8 cellular contexts compared by ENCODE assay signal in genomic region chr6:149031545-149032317, GRCh38.
DNase-seq lines count a peak whose midpoint lies in the region; ATAC-seq, FAIRE-seq and TF ChIP-seq lines count a peak whose summit lies in the region.

No MANE protein-coding gene starts in this region.

- no peak for TF ChIP-seq CTCF in PC-3 (conservative IDR thresholded peaks at IDR 0.05; ENCODE audit: low read depth, low read length)
- no peak for TF ChIP-seq CTCF in GM12878 (IDR thresholded peaks at IDR 0.05 in 2 of 3, conservative IDR thresholded peaks at IDR 0.05 in 1 of 3; ENCODE audit: control insufficient read depth in 2 of 3, extremely low read depth in 1 of 3, insufficient read depth in 1 of 3, low read depth in 3 of 3, low read length in 3 of 3)
- TF ChIP-seq CTCF in ovary (IDR thresholded peaks at IDR 0.05): no peak
- TF ChIP-seq CTCF in left ventricle myocardium inferior (IDR thresholded peaks at IDR 0.05; ENCODE audit: borderline replicate concordance): no peak

- H4K20me1 ChIP-seq in PC-3 (ENCODE audit: low read length) (no peaks in the 10 kb centered on the region), GM12878 (ENCODE audit: control insufficient read depth, insufficient read depth) (no peaks in the 10 kb centered on the region)

- TF ChIP-seq RAD21 in GM12878 (IDR thresholded peaks at IDR 0.05; ENCODE audit: insufficient read depth, low read depth, low read length): no peak

- in situ Hi-C loops in GM12878 (cut with MboI): loop anchor here (5.0 kb wide), 2 partner anchors 301 to 396 kb away; no protein-coding TSS in a partner anchor

- H3K9me2 ChIP-seq in PC-3 (replicated peaks; ENCODE audit: low read length): no peaks in the 10 kb centered on the region

- TF ChIP-seq POLR2A in GM12878 (IDR thresholded peaks at IDR 0.05; ENCODE audit: low read depth, low read length): peak; percentile 70
- TF ChIP-seq POLR2A in ovary (IDR thresholded peaks at IDR 0.05): no peak

- H3K27me3 ChIP-seq in PC-3 (ENCODE audit: low read length) (no peaks in the 10 kb centered on the region), GM12878 (replicated peaks in 1 of 2; ENCODE audit: control insufficient read depth in 2 of 2, insufficient read depth in 2 of 2, low read length in 1 of 2) (no peaks in the 10 kb centered on the region), ovary (no peaks in the 10 kb centered on the region), left ventricle myocardium inferior (ENCODE audit: low read depth) (no peaks in the 10 kb centered on the region)

- H3K4me2 ChIP-seq in PC-3 (ENCODE audit: low read length) (peak overlapping the region; percentile 76), GM12878 (ENCODE audit: control insufficient read depth, insufficient read depth) (peak overlapping the region; percentile 97)

- H3K4me1 ChIP-seq in PC-3 (ENCODE audit: insufficient read depth, low read length) (peaks cover 40% of the 10 kb centered on the region), GM12878 (ENCODE audit: control insufficient read depth, insufficient read depth, low read length) (peaks cover 22% of the 10 kb centered on the region), ovary (ENCODE audit: insufficient read depth) (peaks cover 14% of the 10 kb centered on the region), left ventricle myocardium inferior (peaks cover 6% of the 10 kb centered on the region)

- H2AFZ ChIP-seq in PC-3 (ENCODE audit: low read length) (peak overlapping the region; percentile 69), GM12878 (ENCODE audit: control insufficient read depth, low read depth, low read length) (peak overlapping the region; percentile 51)

- RAD21 ChIA-PET in GM12878 (lab: Charles Lee; ENCODE audit: unreplicated experiment): interaction anchor here (0.9 to 14.4 kb wide), 31 partner anchors 8 to 485 kb away, joined by 3 to 521 read pairs (median 5); partner anchors contain the start of genes TAB2 and ZC3H12D

- intact Hi-C loops in PC-3 (cut with micrococcal nuclease) (loop anchor here (2.0 to 5.0 kb wide), 3 partner anchors 17 to 291 kb away; no protein-coding TSS in a partner anchor), GM12878 (cut with micrococcal nuclease; ENCODE audit: unreplicated experiment) (loop anchor here (1.0 to 5.0 kb wide), 6 partner anchors 24 to 286 kb away; partner anchors contain the start of gene TAB2), ovary (cut with DNase I) (loop anchor here (5.0 to 10.0 kb wide), 5 partner anchors 46 to 473 kb away; no protein-coding TSS in a partner anchor), left ventricle myocardium inferior (cut with micrococcal nuclease) (loop anchor here (5.0 kb wide), 1 partner anchor 486 kb away; no protein-coding TSS in a partner anchor)

- H3K9me3 ChIP-seq in PC-3 (ENCODE audit: low read length): no peaks in the 10 kb centered on the region
- H3K9me3 ChIP-seq in GM12878 (replicated peaks; ENCODE audit: control insufficient read depth, insufficient read depth, low read length): peaks cover 1% of the 10 kb centered on the region; the same call in 1 of the 3 replicates
- H3K9me3 ChIP-seq in ovary: no peaks in the 10 kb centered on the region
- H3K9me3 ChIP-seq in left ventricle myocardium inferior (replicated peaks): peaks cover under 1% of the 10 kb centered on the region

- 1% methylated on average over 16 of the region's 16 CpGs for WGBS in GM12878 (ENCODE audit: insufficient coverage, insufficient replicate concordance, low lambda C conversion rate, missing lambda C conversion rate)
- WGBS in ovary, 3 donors: 49 to 64% (median 52%) methylated on average over 16 of the region's 16 CpGs

- ATAC-seq in PC-3: peak; percentile 88
- ATAC-seq in GM12878: peak; percentile 66
- ATAC-seq in GM18861 (IDR thresholded peaks at IDR 0.05; ENCODE audit: unreplicated experiment): no peak

- SMC1A ChIA-PET in GM12878 (lab: Charles Lee; ENCODE audit: uncharacterized antibody, unreplicated experiment): interaction anchor here (0.6 to 26.9 kb wide), 25 partner anchors 15 to 486 kb away, joined by 3 to 1060 read pairs (median 5); no protein-coding TSS in a partner anchor

- BruUV-seq in PC-3 (replicated peaks; lab: Mats Ljungman, UMichigan) (TSS peak; percentile 35), GM12878 (replicated peaks; lab: Mats Ljungman, UMichigan) (no TSS peak)

- H3K27ac ChIP-seq in PC-3 (ENCODE audit: low read length): peak overlapping the region; percentile 99
- H3K27ac ChIP-seq in GM12878 (ENCODE audit: control insufficient read depth, insufficient read depth): peak overlapping the region; percentile 97
- peak overlapping the region; percentile 22 to 72 for H3K27ac ChIP-seq in ovary
- no peak overlapping the region for H3K27ac ChIP-seq in left ventricle myocardium inferior (replicated peaks)

- H3K9ac ChIP-seq in PC-3 (ENCODE audit: low read length) (peak overlapping the region; percentile 86), GM12878 (ENCODE audit: control insufficient read depth, insufficient read depth, low read length) (peak overlapping the region; percentile 94)

- no peaks in the 10 kb centered on the region for H3K36me3 ChIP-seq in PC-3 (ENCODE audit: low read depth, low read length)
- peaks cover 0 to 5% of the 10 kb centered on the region in 2 experiments; a peak in 3 of 4 replicates for H3K36me3 ChIP-seq in GM12878 (ENCODE audit: control insufficient read depth in 2 of 2, insufficient read depth in 2 of 2, low read length in 1 of 2)
- no peaks in the 10 kb centered on the region for H3K36me3 ChIP-seq in ovary
- H3K36me3 ChIP-seq in left ventricle myocardium inferior: no peaks in the 10 kb centered on the region

- peak overlapping the region; percentile 54 for H3K4me3 ChIP-seq in PC-3 (ENCODE audit: low read length)
- peak overlapping the region; percentile 80 for H3K4me3 ChIP-seq in GM12878
- H3K4me3 ChIP-seq in ovary: no peak overlapping the region
- no peak overlapping the region for H3K4me3 ChIP-seq in left ventricle myocardium inferior

- POLR2A ChIA-PET in PC-3 (lab: Charles Lee; ENCODE audit: unreplicated experiment): interaction anchor here (0.5 kb wide), 1 partner anchor 286 kb away, joined by 4 read pairs; no protein-coding TSS in a partner anchor
- POLR2A ChIA-PET in GM12878 (lab: Charles Lee): interaction anchor here (1.1 to 9.8 kb wide), 8 partner anchors 16 to 389 kb away, joined by 3 to 262 read pairs (median 6); no protein-coding TSS in a partner anchor

- peaks cover 4% of the 10 kb centered on the region for H3F3A ChIP-seq in PC-3 (ENCODE audit: low read length, unreplicated experiment)

- no peak for FAIRE-seq in GM12878 (lab: Jason Lieb, UNC)

- H3K79me2 ChIP-seq in PC-3 (ENCODE audit: low read length): no peaks in the 10 kb centered on the region
- H3K79me2 ChIP-seq in GM12878 (ENCODE audit: control insufficient read depth, insufficient read depth, low read length): peaks cover 31% of the 10 kb centered on the region

- TF ChIP-seq EP300 in GM12878 (IDR thresholded peaks at IDR 0.05; ENCODE audit: borderline replicate concordance in 1 of 2, control insufficient read depth in 1 of 2, low read depth in 2 of 2, low read length in 2 of 2): no peak
- TF ChIP-seq EP300 in ovary (IDR thresholded peaks at IDR 0.05): no peak

- DNase-seq in activated naive CD4-positive, alpha-beta T cell treated with Interleukin-2 at 50 U/mL for 16 hours: peak; percentile 67
- DNase-seq in activated naive CD4-positive, alpha-beta T cell (lab: John Stamatoyannopoulos, UW): no peak
- DNase-seq in PC-3: peak; percentile 91
- no peak for DNase-seq in GM12878 (ENCODE audit: low read depth, low spot score)
- DNase-seq in ovary: peak; percentile 52 to 66 (median 59)
- no peak for DNase-seq in HuH-7.5 (ENCODE audit: low spot score)
- DNase-seq in left ventricle myocardium inferior: no peak

- CTCF ChIA-PET in PC-3 (lab: Charles Lee): interaction anchor here (0.6 to 1.4 kb wide), 2 partner anchors 121 to 400 kb away, joined by 3 to 7 read pairs; no protein-coding TSS in a partner anchor
- CTCF ChIA-PET in GM12878 (lab: Yijun Ruan, JAX): interaction anchor here (0.7 to 12.5 kb wide), 22 partner anchors 14 to 485 kb away, joined by 3 to 228 read pairs (median 6); partner anchors contain the start of gene ZC3H12D

TF ChIP-seq in GM12878, 131 proteins besides CTCF, POLR2A, EP300 and RAD21 (continues in another document):
- TF ChIP-seq STAT1 (conservative IDR thresholded peaks at IDR 0.05) (0 out of 2 replicates have a peak, but pooled peaks have one; percentile 48), NFYA (IDR thresholded peaks at IDR 0.05; ENCODE audit: borderline replicate concordance, low read depth, low read length) (no peak), PRDM15 (CRISPR knock-in tag; IDR thresholded peaks at IDR 0.05) (no peak), BMI1 (IDR thresholded peaks at IDR 0.05; ENCODE audit: borderline replicate concordance) (peak; percentile 32; the same call in 1 of the 2 replicates)

Comparison
In these comparisons a context has a peak if more than half of its experiments do, and no peak if none do; other contexts are left out.
1. DNase-seq: peak in activated naive CD4-positive, alpha-beta T cell treated with Interleukin-2 at 50 U/mL for 16 hours (single experiment), PC-3 (single experiment) and ovary (5 of 5); none in activated naive CD4-positive, alpha-beta T cell (0 of 4), GM12878 (single experiment), HuH-7.5 (single experiment) and left ventricle myocardium inferior (single experiment).
2. H3K4me3 ChIP-seq: peak in PC-3 (single experiment) and GM12878 (single experiment); none in ovary (single experiment) and left ventricle myocardium inferior (single experiment).